ENCODE assay signal across 14 cellular contexts in genomic region chr20:2865630-2866029, GRCh38. TPM values are rescaled to one million over a fixed set of nuclear protein-coding genes. Genes with fewer than 3 reads are reported as not detected.
DNase-seq lines count a peak whose midpoint lies in the region; ATAC-seq and TF ChIP-seq lines count a peak whose summit lies in the region.
"Had no signal": no experiment of that assay in that cellular context is flagged by ENCODE, and none has a peak within 500 bp of the region (broad histone marks: within the 10 kb centered on the region; RNA-seq: fewer than 3 reads in every experiment).

No MANE protein-coding gene starts in this region.

- peak overlapping the region; percentile 32 for H3K4me3 Mint-ChIP-seq in CD8-positive, alpha-beta T cell
- H3K4me3 Mint-ChIP-seq in activated naive CD8-positive, alpha-beta T cell treated with anti-CD3 and anti-CD28 coated beads for 36 hours, result peak overlapping the region; percentile 1
- peak overlapping the region; percentile 32 for H3K4me3 Mint-ChIP-seq in natural killer cell treated with Interleukin-12 subunit alpha and Interleukin-12 subunit beta and Interleukin-15 and Interleukin-18, amount 100 ng/mL, for 72 hours
- H3K4me3 Mint-ChIP-seq in MCF 10A (ENCODE audit: unreplicated experiment), result no peak overlapping the region

- H3K4me2 ChIP-seq in OCI-LY1 (ENCODE audit: low read length), result no peak overlapping the region

- BruUV-seq in MCF 10A (replicated peaks; lab: Mats Ljungman, UMichigan), result no TSS peak

- peak in 6 of 7 experiments; percentile 21 to 72 (median 41) for DNase-seq in CD8-positive, alpha-beta T cell
- peak; percentile 67 for DNase-seq in activated naive CD8-positive, alpha-beta T cell treated with anti-CD3 and anti-CD28 coated beads for 36 hours
- no peak for DNase-seq in natural killer cell treated with Interleukin-12 subunit alpha and Interleukin-12 subunit beta and Interleukin-15 and Interleukin-18, amount 100 ng/mL, for 72 hours (ENCODE audit: low spot score)
- DNase-seq in NCI-H2107 (lab: John Stamatoyannopoulos, UW), result no peak
- DNase-seq in MCF 10A (ENCODE audit: unreplicated experiment), result no peak
- DNase-seq in HK-2 (ENCODE audit: unreplicated experiment), result no peak
- DNase-seq in SIG-M5 (lab: John Stamatoyannopoulos, UW), result no peak
- DNase-seq: Caco-2, trophoblast cell had no signal

- POLR2A ChIA-PET in CD8-positive, alpha-beta T cell (lab: Charles Lee), result interaction anchor here (0.7 to 0.9 kb wide), 2 partner anchors 25 to 180 kb away, joined by 3 read pairs; partner anchors contain the start of genes MRPS26, PCED1A and VPS16
- POLR2A ChIA-PET in MCF 10A (lab: Yijun Ruan, JAX), result interaction anchor here (0.6 to 1.3 kb wide), 4 partner anchors 9 to 1024 kb away, joined by 3 to 4 read pairs (median 3); no protein-coding TSS in a partner anchor

- H3K27me3 Mint-ChIP-seq in CD8-positive, alpha-beta T cell (ENCODE audit: low read depth), result no peaks in the 10 kb centered on the region
- no peaks in the 10 kb centered on the region for H3K27me3 Mint-ChIP-seq in activated naive CD8-positive, alpha-beta T cell treated with anti-CD3 and anti-CD28 coated beads for 36 hours
- H3K27me3 Mint-ChIP-seq in natural killer cell treated with Interleukin-12 subunit alpha and Interleukin-12 subunit beta and Interleukin-15 and Interleukin-18, amount 100 ng/mL, for 72 hours, result no peaks in the 10 kb centered on the region
- H3K27me3 Mint-ChIP-seq in MCF 10A (ENCODE audit: insufficient read depth, unreplicated experiment), result no peaks in the 10 kb centered on the region

- peak overlapping the region; percentile 45 for H3K27ac Mint-ChIP-seq in CD8-positive, alpha-beta T cell
- H3K27ac Mint-ChIP-seq in activated naive CD8-positive, alpha-beta T cell treated with anti-CD3 and anti-CD28 coated beads for 36 hours, result peak overlapping the region; percentile 82
- peak overlapping the region; percentile 59 to 73 for H3K27ac Mint-ChIP-seq in natural killer cell treated with Interleukin-12 subunit alpha and Interleukin-12 subunit beta and Interleukin-15 and Interleukin-18, amount 100 ng/mL, for 72 hours
- H3K27ac Mint-ChIP-seq in MCF 10A (ENCODE audit: low read depth, unreplicated experiment), result no peak overlapping the region

- intact Hi-C loops in CD8-positive, alpha-beta T cell (cut with DNase I, micrococcal nuclease), result loop anchor here (1.0 to 5.0 kb wide), 2 partner anchors 38 to 117 kb away; no protein-coding TSS in a partner anchor
- intact Hi-C loops in MCF 10A (cut with micrococcal nuclease), result no loop called here

- no peaks in the 10 kb centered on the region for H3K79me2 ChIP-seq in OCI-LY1 (ENCODE audit: insufficient read depth, low read length)

- no peaks in the 10 kb centered on the region for H3F3A ChIP-seq in OCI-LY1 (ENCODE audit: insufficient read depth, low read length)

- H3K9me2 ChIP-seq in OCI-LY1 (ENCODE audit: low read depth, low read length), result no peaks in the 10 kb centered on the region

- no peak overlapping the region for H3K4me3 ChIP-seq in CD8-positive, alpha-beta T cell (ENCODE audit: low read depth, low read length)
- no peak overlapping the region for H3K4me3 ChIP-seq in OCI-LY1 (ENCODE audit: low read depth, low read length, poor library complexity, severe bottlenecking)
- H3K4me3 ChIP-seq: skin epidermis had no signal

- no peaks in the 10 kb centered on the region for H4K20me1 ChIP-seq in OCI-LY1 (ENCODE audit: insufficient read depth, low read length)

- peaks cover 41% of the 10 kb centered on the region for H3K4me1 ChIP-seq in CD8-positive, alpha-beta T cell (ENCODE audit: insufficient read depth, low read length)
- peaks cover 7% of the 10 kb centered on the region for H3K4me1 ChIP-seq in OCI-LY1 (ENCODE audit: insufficient read depth, low read length, severe bottlenecking)

- H3K27ac ChIP-seq in CD8-positive, alpha-beta T cell (ENCODE audit: low read depth, low read length), result no peak overlapping the region
- no peak overlapping the region for H3K27ac ChIP-seq in OCI-LY1 (ENCODE audit: low read depth, low read length, poor library complexity, severe bottlenecking)

- H3K27me3 ChIP-seq in CD8-positive, alpha-beta T cell (ENCODE audit: insufficient read depth, low read length), result no peaks in the 10 kb centered on the region
- H3K27me3 ChIP-seq in OCI-LY1 (ENCODE audit: insufficient read depth, low read length), result no peaks in the 10 kb centered on the region

- TF ChIP-seq CTCF in CD8-positive, alpha-beta T cell (IDR thresholded peaks at IDR 0.05), result peak; percentile 26
- TF ChIP-seq CTCF in OCI-LY1 (IDR thresholded peaks at IDR 0.05; ENCODE audit: low read length) (peak; percentile 37), MCF 10A (IDR thresholded peaks at IDR 0.05; ENCODE audit: unreplicated experiment) (no peak)

- H2AFZ ChIP-seq in OCI-LY1 (ENCODE audit: low read length), result no peak overlapping the region

- H3K9me3 Mint-ChIP-seq in CD8-positive, alpha-beta T cell, result no peaks in the 10 kb centered on the region
- no peaks in the 10 kb centered on the region for H3K9me3 Mint-ChIP-seq in activated naive CD8-positive, alpha-beta T cell treated with anti-CD3 and anti-CD28 coated beads for 36 hours
- H3K9me3 Mint-ChIP-seq in natural killer cell treated with Interleukin-12 subunit alpha and Interleukin-12 subunit beta and Interleukin-15 and Interleukin-18, amount 100 ng/mL, for 72 hours, result no peaks in the 10 kb centered on the region
- no peaks in the 10 kb centered on the region for H3K9me3 Mint-ChIP-seq in MCF 10A (ENCODE audit: unreplicated experiment)

- CTCF ChIA-PET in CD8-positive, alpha-beta T cell (lab: Charles Lee), result interaction anchor here (0.6 to 2.7 kb wide), 5 partner anchors 9 to 188 kb away, joined by 3 to 6 read pairs (median 3); no protein-coding TSS in a partner anchor
- CTCF ChIA-PET in MCF 10A (lab: Yijun Ruan, JAX), result interaction anchor here (0.6 to 0.7 kb wide), 3 partner anchors 47 to 1425 kb away, joined by 3 read pairs; no protein-coding TSS in a partner anchor

- H3K9me3 ChIP-seq in CD8-positive, alpha-beta T cell (ENCODE audit: low read length), result no peaks in the 10 kb centered on the region
- H3K9me3 ChIP-seq in OCI-LY1 (ENCODE audit: low read length), result no peaks in the 10 kb centered on the region
- H3K9me3 ChIP-seq: Caco-2 had no signal

- peaks cover 32% of the 10 kb centered on the region for H3K36me3 Mint-ChIP-seq in CD8-positive, alpha-beta T cell
- H3K36me3 Mint-ChIP-seq in activated naive CD8-positive, alpha-beta T cell treated with anti-CD3 and anti-CD28 coated beads for 36 hours, result peaks cover 17% of the 10 kb centered on the region
- H3K36me3 Mint-ChIP-seq in natural killer cell treated with Interleukin-12 subunit alpha and Interleukin-12 subunit beta and Interleukin-15 and Interleukin-18, amount 100 ng/mL, for 72 hours, result no peaks in the 10 kb centered on the region
- H3K36me3 Mint-ChIP-seq in MCF 10A (ENCODE audit: insufficient read depth, unreplicated experiment), result peaks cover 22% of the 10 kb centered on the region

- no peak overlapping the region for H3K9ac ChIP-seq in OCI-LY1 (ENCODE audit: low read length)

- ATAC-seq in CD8-positive, alpha-beta T cell, result peak; percentile 94
- ATAC-seq in natural killer cell treated with Interleukin-12 subunit alpha and Interleukin-12 subunit beta and Interleukin-15 and Interleukin-18, amount 100 ng/mL, for 72 hours, result peak; percentile 50 to 69
- ATAC-seq: Right ventricle myocardium inferior had no signal

- H3K4me1 Mint-ChIP-seq in CD8-positive, alpha-beta T cell (ENCODE audit: low read depth), result peaks cover 36% of the 10 kb centered on the region
- H3K4me1 Mint-ChIP-seq in activated naive CD8-positive, alpha-beta T cell treated with anti-CD3 and anti-CD28 coated beads for 36 hours, result peaks cover 51% of the 10 kb centered on the region
- H3K4me1 Mint-ChIP-seq in natural killer cell treated with Interleukin-12 subunit alpha and Interleukin-12 subunit beta and Interleukin-15 and Interleukin-18, amount 100 ng/mL, for 72 hours (ENCODE audit: low read depth in 2 of 2), result peaks cover 41 to 55% of the 10 kb centered on the region in 2 donors
- H3K4me1 Mint-ChIP-seq in MCF 10A (ENCODE audit: insufficient read depth, unreplicated experiment), result peaks cover 14% of the 10 kb centered on the region

- H3K36me3 ChIP-seq in CD8-positive, alpha-beta T cell (ENCODE audit: insufficient read depth, low read length), result peaks cover 16% of the 10 kb centered on the region
- peaks cover 32% of the 10 kb centered on the region for H3K36me3 ChIP-seq in OCI-LY1 (ENCODE audit: insufficient read depth, low read length)

RNA-seq across cellular contexts. Expression of gene PTPRA, which starts 7.7 kb away (rescaled TPM):
- total RNA-seq in CD8-positive, alpha-beta T cell, result 10 to 100 TPM; 68.2 to 71.9 TPM
- total RNA-seq in activated naive CD8-positive, alpha-beta T cell treated with anti-CD3 and anti-CD28 coated beads for 36 hours, result 10 to 100 TPM; 40.6 to 43.0 TPM
- total RNA-seq in natural killer cell treated with Interleukin-12 subunit alpha and Interleukin-12 subunit beta and Interleukin-15 and Interleukin-18, amount 100 ng/mL, for 72 hours, result 10 to 100 TPM; 50.4 to 76.0 TPM
- total RNA-seq in MCF 10A (2022), result 29.3 TPM in 2 replicates

RNA-seq across cellular contexts. Expression of gene VPS16, which starts 25.1 kb away (rescaled TPM):
- total RNA-seq in CD8-positive, alpha-beta T cell, result 10 to 100 TPM; 40.7 to 41.1 TPM
- 10 to 100 TPM; 33.5 to 34.1 TPM for total RNA-seq in activated naive CD8-positive, alpha-beta T cell treated with anti-CD3 and anti-CD28 coated beads for 36 hours
- total RNA-seq in natural killer cell treated with Interleukin-12 subunit alpha and Interleukin-12 subunit beta and Interleukin-15 and Interleukin-18, amount 100 ng/mL, for 72 hours, result 100 to 1,000 TPM in 1 of 2 donors, 10 to 100 TPM in 1; 88.0 to 101 TPM
- total RNA-seq in MCF 10A (2022), result 32.1 and 32.6 TPM in 2 replicates

RNA-seq across cellular contexts. Expression of gene PCED1A, which starts 25.2 kb away (rescaled TPM):
- total RNA-seq in CD8-positive, alpha-beta T cell, result 10 to 100 TPM; 58.7 to 62.2 TPM
- 10 to 100 TPM; 24.2 to 26.3 TPM for total RNA-seq in activated naive CD8-positive, alpha-beta T cell treated with anti-CD3 and anti-CD28 coated beads for 36 hours
- total RNA-seq in natural killer cell treated with Interleukin-12 subunit alpha and Interleukin-12 subunit beta and Interleukin-15 and Interleukin-18, amount 100 ng/mL, for 72 hours, result 10 to 100 TPM; 53.8 to 62.6 TPM
- 42.1 and 46.4 TPM in 2 replicates for total RNA-seq in MCF 10A (2022)

RNA-seq across cellular contexts. Expression of gene TMEM239, which starts 49.5 kb away (rescaled TPM):
- total RNA-seq in CD8-positive, alpha-beta T cell, result not detected
- not detected for total RNA-seq in activated naive CD8-positive, alpha-beta T cell treated with anti-CD3 and anti-CD28 coated beads for 36 hours
- total RNA-seq in natural killer cell treated with Interleukin-12 subunit alpha and Interleukin-12 subunit beta and Interleukin-15 and Interleukin-18, amount 100 ng/mL, for 72 hours, result not detected
- total RNA-seq in MCF 10A (2022), result not detected in 2 replicates
- total RNA-seq: activated CD8-positive, alpha-beta memory T cell treated with anti-CD3 and anti-CD28 coated beads for 36 hours; Caco-2; dermis microvascular lymphatic vessel endothelial cell; Right ventricle myocardium inferior had no signal

RNA-seq across cellular contexts. Expression of gene C20orf141, which starts 50.8 kb away (rescaled TPM):
- not detected for total RNA-seq in CD8-positive, alpha-beta T cell
- total RNA-seq in activated naive CD8-positive, alpha-beta T cell treated with anti-CD3 and anti-CD28 coated beads for 36 hours, result not detected
- not detected for total RNA-seq in natural killer cell treated with Interleukin-12 subunit alpha and Interleukin-12 subunit beta and Interleukin-15 and Interleukin-18, amount 100 ng/mL, for 72 hours
- total RNA-seq in MCF 10A (2022), result not detected in 2 replicates
- total RNA-seq: activated CD8-positive, alpha-beta memory T cell treated with anti-CD3 and anti-CD28 coated beads for 36 hours; Caco-2; dermis microvascular lymphatic vessel endothelial cell; Right ventricle myocardium inferior had no signal

Comparison
In these comparisons a context has a peak if more than half of its experiments do, and no peak if none do; other contexts are left out.
1. DNase-seq: peak in CD8-positive, alpha-beta T cell (6 of 7) and activated naive CD8-positive, alpha-beta T cell treated with anti-CD3 and anti-CD28 coated beads for 36 hours (single experiment); none in natural killer cell treated with Interleukin-12 subunit alpha and Interleukin-12 subunit beta and Interleukin-15 and Interleukin-18, amount 100 ng/mL, for 72 hours (single experiment), NCI-H2107 (single experiment), MCF 10A (single experiment), HK-2 (single experiment) and SIG-M5 (single experiment).